ENCODE assay signal across 8 cellular contexts in the genomic region with DNA sequence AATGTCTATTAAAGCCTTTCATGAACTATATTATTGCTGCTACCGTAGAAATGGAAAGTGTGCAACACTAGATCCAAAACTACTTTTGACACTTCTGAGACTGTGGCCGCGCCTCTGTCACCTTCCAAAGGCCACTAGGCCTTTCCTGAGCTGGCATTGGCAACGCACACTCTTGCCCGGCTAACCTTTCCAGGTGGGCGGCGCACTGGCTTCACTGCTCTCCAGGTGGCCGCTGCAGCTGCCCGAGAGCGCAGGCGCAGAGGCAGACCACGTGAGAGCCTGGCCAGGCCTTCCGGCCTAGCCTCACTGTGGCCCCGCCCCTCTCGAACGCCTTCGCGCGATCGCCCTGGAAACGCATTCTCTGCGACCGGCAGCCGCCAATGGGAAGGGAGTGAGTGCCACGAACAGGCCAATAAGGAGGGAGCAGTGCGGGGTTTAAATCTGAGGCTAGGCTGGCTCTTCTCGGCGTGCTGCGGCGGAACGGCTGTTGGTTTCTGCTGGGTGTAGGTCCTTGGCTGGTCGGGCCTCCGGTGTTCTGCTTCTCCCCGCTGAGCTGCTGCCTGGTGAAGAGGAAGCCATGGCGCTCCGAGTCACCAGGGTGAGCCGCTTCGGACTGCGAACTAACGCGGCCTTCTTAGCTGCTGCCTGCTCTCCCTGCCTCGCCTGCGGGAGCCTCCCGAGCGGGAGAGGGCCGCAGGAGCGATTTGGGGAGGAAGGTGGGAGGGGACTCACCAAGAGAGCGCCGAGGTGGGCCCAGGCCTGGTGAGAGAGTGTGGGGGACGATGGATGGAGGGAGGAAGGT. TPM values are rescaled to one million over a fixed set of nuclear protein-coding genes. Genes with fewer than 3 reads are reported as not detected.
DNase-seq lines count a peak whose midpoint lies in the region; ATAC-seq and TF ChIP-seq lines count a peak whose summit lies in the region.

CCNB1 (plus strand) TSS at position 465 of the 802 bp plus-strand sequence; CDS start at position 578, 113 bp downstream.

- intact Hi-C loops in colonic mucosa (cut with DNase I) = loop anchor here (10.0 kb wide), 1 partner anchor 48 kb away; a partner anchor contains a TSS

- H3K4me1 ChIP-seq in BLaER1 treated with 17β-estradiol and CSF1 and Interleukin-3, amounts not matched to agents 10 nM and 100 nM = peaks cover 16 to 42% (median 23%) of the 10 kb centered on the region in 10 experiments
- peaks cover 4% of the 10 kb centered on the region for H3K4me1 ChIP-seq in colonic mucosa

- ATAC-seq in GM19328 (IDR thresholded peaks at IDR 0.05; ENCODE audit: unreplicated experiment) (peak; percentile 100), HG03469 (IDR thresholded peaks at IDR 0.05; ENCODE audit: unreplicated experiment) (peak; percentile 98)

- no peak for TF ChIP-seq CTCF in colonic mucosa (IDR thresholded peaks at IDR 0.05)

- H3K4me3 ChIP-seq in BLaER1 treated with 17β-estradiol and CSF1 and Interleukin-3, amounts not matched to agents 10 nM and 100 nM = peak within 1 kb of the TSS; percentile 64 to 86 (median 78)
- peak within 1 kb of the TSS; percentile 88 for H3K4me3 ChIP-seq in colonic mucosa

- no peaks in the 10 kb centered on the region for H3K27me3 ChIP-seq in BLaER1 treated with 17β-estradiol and CSF1 and Interleukin-3, amounts not matched to agents 10 nM and 100 nM
- H3K27me3 ChIP-seq in colonic mucosa (no peaks in the 10 kb centered on the region), layer of hippocampus (ENCODE audit: control insufficient read depth, insufficient read depth, low read length) (no peaks in the 10 kb centered on the region)

- H3K27ac ChIP-seq in BLaER1 treated with 17β-estradiol and CSF1 and Interleukin-3, amounts not matched to agents 10 nM and 100 nM = peak within 1 kb of the TSS; percentile 18 to 94 (median 87); a peak in 21 of 22 replicates
- peak within 1 kb of the TSS; percentile 53 for H3K27ac ChIP-seq in colonic mucosa
- peak within 1 kb of the TSS; percentile 64 for H3K27ac ChIP-seq in layer of hippocampus (ENCODE audit: low read depth, low read length)

- DNase-seq in NCI-H526 (lab: John Stamatoyannopoulos, UW) (peak; percentile 93 to 98), colonic mucosa (peak; percentile 99)
- peak; percentile 96 for DNase-seq in activated CD4-positive, alpha-beta T cell treated with anti-CD3 and anti-CD28 coated beads for 4 hours
- peak; percentile 91 to 98 (median 96) for DNase-seq in stimulated activated CD4-positive, alpha-beta T cell treated with anti-CD3 and anti-CD28 coated beads, Interleukin-1b, Interleukin-23, amount 100 ng/mL, for 24 hours (ENCODE audit: low read depth in 4 of 4, low spot score in 1 of 4)

- H3K36me3 ChIP-seq in BLaER1 treated with 17β-estradiol and CSF1 and Interleukin-3, amounts not matched to agents 10 nM and 100 nM = peaks cover 2 to 43% (median 42%) of the 10 kb centered on the region in 11 experiments; a peak in 21 of 22 replicates
- H3K36me3 ChIP-seq in colonic mucosa = no peaks in the 10 kb centered on the region

- H3K9me3 ChIP-seq in BLaER1 treated with 17β-estradiol and CSF1 and Interleukin-3, amounts not matched to agents 10 nM and 100 nM (replicated peaks in 1 of 11) = peaks cover 20 to 37% (median 28%) of the 10 kb centered on the region in 11 experiments
- no peaks in the 10 kb centered on the region for H3K9me3 ChIP-seq in colonic mucosa

- peak within 1 kb of the TSS; percentile 76 to 91 (median 87) for H3K9ac ChIP-seq in BLaER1 treated with 17β-estradiol and CSF1 and Interleukin-3, amounts not matched to agents 10 nM and 100 nM
- peak within 1 kb of the TSS; percentile 28 to 66 for H3K9ac ChIP-seq in colonic mucosa (ENCODE audit: low read depth in 2 of 2, low read length in 2 of 2)

- peak within 1 kb of the TSS; percentile 81 to 97 (median 88) for H3K4me2 ChIP-seq in BLaER1 treated with 17β-estradiol and CSF1 and Interleukin-3, amounts not matched to agents 10 nM and 100 nM

- H4K20me1 ChIP-seq in BLaER1 treated with 17β-estradiol and CSF1 and Interleukin-3, amounts not matched to agents 10 nM and 100 nM = peaks cover 0 to 4% (median 0%) of the 10 kb centered on the region in 11 experiments; a peak in 3 of 22 replicates

RNA-seq across cellular contexts. Expression of gene CCNB1, which starts in this region (rescaled TPM):
- 100 to 1,000 TPM in 1 of 2 donors, 10 to 100 TPM in 1; 43.1 to 189 TPM for total RNA-seq in colonic mucosa

Comparison
In these comparisons a context has a peak if more than half of its experiments do, and no peak if none do; other contexts are left out.
1. Peak in every context shown above with its lines: DNase-seq, ATAC-seq, H3K4me3 ChIP-seq and H3K27ac ChIP-seq.